Comparison of ENCODE assay signal across 8 cellular contexts in genomic region chr9:42550789-42551357, GRCh38.
DNase-seq lines count a peak whose midpoint lies in the region; ATAC-seq and TF ChIP-seq lines count a peak whose summit lies in the region.
"Not testable (repeated sequence)": the region's sequence is repeated elsewhere in the genome, so short reads cannot be mapped to it uniquely, and the experiment has no call there.

No MANE protein-coding gene starts in this region.

- TF ChIP-seq CTCF in WERI-Rb-1 (IDR thresholded peaks at IDR 0.05; ENCODE audit: low read depth, low read length) (0 out of 2 replicates have a peak, but pooled peaks have one; percentile 13), body of pancreas (IDR thresholded peaks at IDR 0.05) (peak in 2 of 7 experiments; percentile 11 to 54), heart right ventricle (IDR thresholded peaks at IDR 0.05) (peak in 8 of 9 donors; percentile 19 to 52 (median 36)), nephron (IDR thresholded peaks at IDR 0.05; ENCODE audit: unreplicated experiment in 3 of 3) (peak; percentile 21 to 41 (median 26)), type B pancreatic cell (conservative IDR thresholded peaks at IDR 0.05) (peak; percentile 62)

- H3K9me3 ChIP-seq in WERI-Rb-1 (ENCODE audit: severe bottlenecking); body of pancreas; heart right ventricle: not testable (repeated sequence)

- H3K36me3 Mint-ChIP-seq in nephron (ENCODE audit: low read depth); type B pancreatic cell: not testable (repeated sequence)

- not testable (repeated sequence) for H3K4me1 ChIP-seq in body of pancreas, heart right ventricle

- H3K27me3 ChIP-seq in WERI-Rb-1 (ENCODE audit: insufficient read depth, low read depth, severe bottlenecking); body of pancreas; heart right ventricle: not testable (repeated sequence)

- H3K27ac Mint-ChIP-seq in nephron, type B pancreatic cell: not testable (repeated sequence)

- intact Hi-C loops in body of pancreas (cut with DNase I); heart right ventricle (cut with DNase I): not testable (repeated sequence)

- not testable (repeated sequence) for H3K27ac ChIP-seq in WERI-Rb-1, body of pancreas, heart right ventricle

- not testable (repeated sequence) for H3K4me3 ChIP-seq in WERI-Rb-1 (ENCODE audit: low read depth, low read length); body of pancreas; heart right ventricle

- not testable (repeated sequence) for H3K9me3 Mint-ChIP-seq in nephron, type B pancreatic cell

- ATAC-seq in GM18508 (IDR thresholded peaks at IDR 0.05; ENCODE audit: insufficient read depth, unreplicated experiment) (peak; percentile 79), GM21529 (IDR thresholded peaks at IDR 0.05; ENCODE audit: unreplicated experiment) (peak; percentile 98), HG03060 (IDR thresholded peaks at IDR 0.05; ENCODE audit: low read depth, unreplicated experiment) (peak; percentile 47), body of pancreas (peak; percentile 71), heart right ventricle (peak in 4 of 8 donors; percentile 25 to 62 (median 53))

- 9% methylated on average over 25 of the region's 36 CpGs; no CpG with 5 or more reads in 1 of the 2 donors for WGBS in body of pancreas, 2 donors
- 16 to 23% methylated on average over 9 to 17 of the region's 36 CpGs for WGBS in heart right ventricle, 2 donors

- H3K4me3 Mint-ChIP-seq in nephron, type B pancreatic cell: not testable (repeated sequence)

- TF ChIP-seq POLR2A in body of pancreas (IDR thresholded peaks at IDR 0.05) = not testable (repeated sequence)

- DNase-seq in WERI-Rb-1 (peak; percentile 63), body of pancreas (peak in 3 of 4 donors; percentile 14 to 29 (median 16)), heart right ventricle (peak in 1 of 2 donors; percentile 11), type B pancreatic cell (ENCODE audit: extremely low spot score, unreplicated experiment) (peak; percentile 44)

- H3K27me3 Mint-ChIP-seq in nephron (ENCODE audit: low read depth); type B pancreatic cell: not testable (repeated sequence)

- H3K36me3 ChIP-seq in WERI-Rb-1; body of pancreas (replicated peaks in 1 of 2; ENCODE audit: insufficient read depth in 1 of 2, low read depth in 2 of 2); heart right ventricle: not testable (repeated sequence)

- H3K4me1 Mint-ChIP-seq in nephron; type B pancreatic cell (ENCODE audit: unreplicated experiment): not testable (repeated sequence)
